Comparison of ENCODE assay signal across 23 cellular contexts in genomic region chr10:97087296-97087695, GRCh38.
DNase-seq lines count a peak whose midpoint lies in the region; ATAC-seq and TF ChIP-seq lines count a peak whose summit lies in the region.
"Had no signal": no experiment of that assay in that cellular context is flagged by ENCODE, and none has a peak within 500 bp of the region (broad histone marks: within the 10 kb centered on the region; RNA-seq: fewer than 3 reads in every experiment).

No MANE protein-coding gene starts in this region.

- no peak overlapping the region for H3K27ac Mint-ChIP-seq in endodermal cell
- H3K27ac Mint-ChIP-seq: B cell; CD4-positive, CD25-positive, alpha-beta regulatory T cell; CD8-positive, alpha-beta T cell; H9 had no signal

- TF ChIP-seq CTCF in Panc1 (IDR thresholded peaks at IDR 0.05) (no peak), endodermal cell (conservative IDR thresholded peaks at IDR 0.05) (no peak)

- peaks cover 3% of the 10 kb centered on the region for H3K27me3 Mint-ChIP-seq in endodermal cell (ENCODE audit: insufficient read depth)

- H3K4me3 ChIP-seq in Panc1 (ENCODE audit: low read depth in 2 of 2, low read length in 2 of 2) (no peak overlapping the region), endodermal cell (ENCODE audit: low read length) (no peak overlapping the region)
- H3K4me3 ChIP-seq: BLaER1, GM12878 had no signal

- H3K9ac ChIP-seq in endodermal cell (ENCODE audit: extremely low read depth, low read length, poor library complexity, severe bottlenecking), result no peak overlapping the region
- H3K9ac ChIP-seq: BLaER1 had no signal

- H3K4me3 Mint-ChIP-seq in endodermal cell, result no peak overlapping the region
- H3K4me3 Mint-ChIP-seq: B cell; CD4-positive, CD25-positive, alpha-beta regulatory T cell; CD8-positive, alpha-beta T cell; H9 had no signal

- WGBS in endodermal cell (ENCODE audit: insufficient coverage in 1 of 2, insufficient read length in 1 of 2), 2 experiments, result 75 to 76% methylated on average over 9 of the region's 9 CpGs

- CTCF ChIA-PET in Panc1 (lab: Charles Lee), result interaction anchor here (0.6 kb wide), 1 partner anchor 121 kb away, joined by 3 read pairs; no protein-coding TSS in a partner anchor

- H3K9me3 ChIP-seq in Panc1 (ENCODE audit: control insufficient read depth, insufficient read depth, low read depth, low read length) (no peaks in the 10 kb centered on the region), endodermal cell (ENCODE audit: control insufficient read depth, low read length) (no peaks in the 10 kb centered on the region)
- H3K9me3 ChIP-seq: BLaER1, Caco-2 had no signal

- in situ Hi-C loops in Panc1 (cut with HindIII; ENCODE audit: low pct_unique_long_range_greater_than_20kb, low sequenced_read_pairs), result no loop called here

- H3K27me3 ChIP-seq in Panc1 (ENCODE audit: control insufficient read depth, insufficient read depth, low read length) (peaks cover 10% of the 10 kb centered on the region), endodermal cell (ENCODE audit: control insufficient read depth, insufficient read depth, low read length, poor library complexity, severe bottlenecking) (no peaks in the 10 kb centered on the region)
- H3K27me3 ChIP-seq: BLaER1 had no signal

- 0 out of 2 replicates have a peak, but pooled peaks have one; percentile 33 for ATAC-seq in Panc1
- ATAC-seq: CD8-positive, alpha-beta T cell; GM12878; HCT116 had no signal

- H3K27ac ChIP-seq in Panc1 (ENCODE audit: low read length) (no peak overlapping the region), endodermal cell (ENCODE audit: low read depth, low read length) (no peak overlapping the region)
- H3K27ac ChIP-seq: 22Rv1, BLaER1, C4-2B had no signal

- H3K9me3 Mint-ChIP-seq in endodermal cell, result no peaks in the 10 kb centered on the region
- H3K9me3 Mint-ChIP-seq: CD4-positive, CD25-positive, alpha-beta regulatory T cell; CD8-positive, alpha-beta T cell; H9 had no signal

- BruUV-seq in Panc1 (replicated peaks; lab: Mats Ljungman, UMichigan), result no TSS peak

- peaks cover 7% of the 10 kb centered on the region; the same call in 1 of the 2 replicates for H3K4me1 ChIP-seq in Panc1 (ENCODE audit: control insufficient read depth, insufficient read depth, low read length)
- H3K4me1 ChIP-seq in endodermal cell (ENCODE audit: control insufficient read depth, insufficient read depth, low read length), result peaks cover 5% of the 10 kb centered on the region
- H3K4me1 ChIP-seq: BLaER1, Caco-2 had no signal

- intact Hi-C loops in Panc1 (cut with micrococcal nuclease; ENCODE audit: unreplicated experiment), result no loop called here
- intact Hi-C loops in posterior vena cava (cut with DNase I), result no loop called here

- no peaks in the 10 kb centered on the region for H3K36me3 Mint-ChIP-seq in endodermal cell (ENCODE audit: low read depth)
- H3K36me3 Mint-ChIP-seq: CD4-positive, CD25-positive, alpha-beta regulatory T cell; CD8-positive, alpha-beta T cell had no signal

- DNase-seq in NCI-H1417 (lab: John Stamatoyannopoulos, UW) (peak in 2 of 3 experiments; percentile 4 to 6), NCI-H1417 treated with DMSO at 0.1 percent for 48 hours (lab: John Stamatoyannopoulos, UW) (no peak), NCI-H146 (lab: John Stamatoyannopoulos, UW) (peak; percentile 74), Panc1 (ENCODE audit: low read depth, low spot score) (no peak), endodermal cell (peak; percentile 54), NCI-H2029 treated with DMSO at 0.1 percent for 48 hours (lab: John Stamatoyannopoulos, UW) (no peak), posterior vena cava (ENCODE audit: low spot score) (no peak), NCI-H1694 treated with DMSO at 0.1 percent for 48 hours (lab: John Stamatoyannopoulos, UW) (no peak)
- DNase-seq: Caco-2; CD4-positive, CD25-positive, alpha-beta regulatory T cell; CD8-positive, alpha-beta T cell; DMS153; DMS79; EL; GDM1; GOT3; H9 had no signal

- peaks cover 29% of the 10 kb centered on the region for H3K4me1 Mint-ChIP-seq in endodermal cell
- H3K4me1 Mint-ChIP-seq: B cell; CD4-positive, CD25-positive, alpha-beta regulatory T cell had no signal

- H3K36me3 ChIP-seq in Panc1 (ENCODE audit: control insufficient read depth, insufficient read depth, low read length), result no peaks in the 10 kb centered on the region
- H3K36me3 ChIP-seq in endodermal cell (ENCODE audit: control insufficient read depth, insufficient read depth, low read length), result no peaks in the 10 kb centered on the region
- H3K36me3 ChIP-seq: BLaER1 had no signal

- POLR2A ChIA-PET in Panc1 (lab: Charles Lee), result no interaction called here

Comparison
In these comparisons a context has a peak if more than half of its experiments do, and no peak if none do; other contexts are left out.
1. DNase-seq: peak in NCI-H1417 (2 of 3), NCI-H146 (single experiment) and endodermal cell (single experiment); none in NCI-H1417 treated with DMSO at 0.1 percent for 48 hours (single experiment), Panc1 (single experiment), NCI-H2029 treated with DMSO at 0.1 percent for 48 hours (single experiment), posterior vena cava (single experiment) and NCI-H1694 treated with DMSO at 0.1 percent for 48 hours (single experiment).